1 cellular context compared by ENCODE assay signal in the genomic region with DNA sequence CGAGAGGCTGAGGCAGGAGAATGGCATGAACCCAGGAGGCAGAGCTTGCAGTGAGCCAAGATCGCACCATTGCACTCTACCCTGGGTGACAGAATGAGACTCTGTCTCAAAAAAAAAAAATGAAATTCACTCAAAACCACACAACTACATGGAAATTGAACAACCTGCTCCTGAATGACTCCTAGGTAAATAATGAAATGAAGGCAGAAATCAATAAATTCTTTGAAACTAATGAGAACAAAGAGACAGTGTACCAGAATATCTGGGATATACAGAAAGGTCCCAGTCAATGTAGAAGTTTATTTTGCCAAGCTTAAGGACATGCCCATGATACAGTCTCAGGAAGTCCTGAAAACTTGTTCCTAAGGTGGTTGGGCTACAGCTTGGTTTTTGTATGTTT.
TF ChIP-seq lines count a peak whose summit lies in the region.
"Not testable (repeated sequence)": the region's sequence is repeated elsewhere in the genome, so short reads cannot be mapped to it uniquely, and the experiment has no call there.

No MANE protein-coding gene starts in this region.

TF ChIP-seq in HepG2, 621 proteins besides CTCF, POLR2A, EP300 and RAD21:
- 0 out of 2 replicates have a peak, but pooled peaks have one; percentile 50 for TF ChIP-seq RXRB (CRISPR knock-in tag; IDR thresholded peaks at IDR 0.05; ENCODE audit: borderline replicate concordance)
- peak; percentile 77 for TF ChIP-seq GATAD2A (CRISPR knock-in tag; IDR thresholded peaks at IDR 0.05)
- TF ChIP-seq HDAC1 (CRISPR knock-in tag; IDR thresholded peaks at IDR 0.05) = 0 out of 2 replicates have a peak, but pooled peaks have one; percentile 35
- TF ChIP-seq, protein P1, sequence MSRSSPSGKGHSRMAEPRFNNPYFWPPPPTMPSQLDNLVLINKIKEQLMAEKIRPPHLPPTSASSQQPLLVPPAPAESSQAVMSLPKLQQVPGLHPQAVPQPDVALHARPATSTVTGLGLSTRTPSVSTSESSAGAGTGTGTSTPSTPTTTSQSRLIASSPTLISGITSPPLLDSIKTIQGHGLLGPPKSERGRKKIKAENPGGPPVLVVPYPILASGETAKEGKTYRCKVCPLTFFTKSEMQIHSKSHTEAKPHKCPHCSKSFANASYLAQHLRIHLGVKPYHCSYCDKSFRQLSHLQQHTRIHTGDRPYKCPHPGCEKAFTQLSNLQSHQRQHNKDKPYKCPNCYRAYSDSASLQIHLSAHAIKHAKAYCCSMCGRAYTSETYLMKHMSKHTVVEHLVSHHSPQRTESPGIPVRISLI (CRISPR knock-in tag; IDR thresholded peaks at IDR 0.05; ENCODE audit: borderline replicate concordance) = peak; percentile 81
- not testable (repeated sequence) for TF ChIP-seq FOXA1 (IDR thresholded peaks at IDR 0.05); NR2F6 (CRISPR knock-in tag; IDR thresholded peaks at IDR 0.05); CREM (CRISPR knock-in tag; IDR thresholded peaks at IDR 0.05); FOXP1 (IDR thresholded peaks at IDR 0.05); CREB1 (IDR thresholded peaks at IDR 0.05); SOX6 (IDR thresholded peaks at IDR 0.05); SOX13 (IDR thresholded peaks at IDR 0.05)
- TF ChIP-seq FOXA1 (CRISPR knock-in tag; IDR thresholded peaks at IDR 0.05) = 0 out of 2 replicates have a peak, but pooled peaks have one; percentile 24
- TF ChIP-seq, protein P2, sequence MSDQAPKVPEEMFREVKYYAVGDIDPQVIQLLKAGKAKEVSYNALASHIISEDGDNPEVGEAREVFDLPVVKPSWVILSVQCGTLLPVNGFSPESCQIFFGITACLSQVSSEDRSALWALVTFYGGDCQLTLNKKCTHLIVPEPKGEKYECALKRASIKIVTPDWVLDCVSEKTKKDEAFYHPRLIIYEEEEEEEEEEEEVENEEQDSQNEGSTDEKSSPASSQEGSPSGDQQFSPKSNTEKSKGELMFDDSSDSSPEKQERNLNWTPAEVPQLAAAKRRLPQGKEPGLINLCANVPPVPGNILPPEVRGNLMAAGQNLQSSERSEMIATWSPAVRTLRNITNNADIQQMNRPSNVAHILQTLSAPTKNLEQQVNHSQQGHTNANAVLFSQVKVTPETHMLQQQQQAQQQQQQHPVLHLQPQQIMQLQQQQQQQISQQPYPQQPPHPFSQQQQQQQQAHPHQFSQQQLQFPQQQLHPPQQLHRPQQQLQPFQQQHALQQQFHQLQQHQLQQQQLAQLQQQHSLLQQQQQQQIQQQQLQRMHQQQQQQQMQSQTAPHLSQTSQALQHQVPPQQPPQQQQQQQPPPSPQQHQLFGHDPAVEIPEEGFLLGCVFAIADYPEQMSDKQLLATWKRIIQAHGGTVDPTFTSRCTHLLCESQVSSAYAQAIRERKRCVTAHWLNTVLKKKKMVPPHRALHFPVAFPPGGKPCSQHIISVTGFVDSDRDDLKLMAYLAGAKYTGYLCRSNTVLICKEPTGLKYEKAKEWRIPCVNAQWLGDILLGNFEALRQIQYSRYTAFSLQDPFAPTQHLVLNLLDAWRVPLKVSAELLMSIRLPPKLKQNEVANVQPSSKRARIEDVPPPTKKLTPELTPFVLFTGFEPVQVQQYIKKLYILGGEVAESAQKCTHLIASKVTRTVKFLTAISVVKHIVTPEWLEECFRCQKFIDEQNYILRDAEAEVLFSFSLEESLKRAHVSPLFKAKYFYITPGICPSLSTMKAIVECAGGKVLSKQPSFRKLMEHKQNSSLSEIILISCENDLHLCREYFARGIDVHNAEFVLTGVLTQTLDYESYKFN (CRISPR knock-in tag; conservative IDR thresholded peaks at IDR 0.05) = peak; percentile 75
- TF ChIP-seq RORA (CRISPR knock-in tag; IDR thresholded peaks at IDR 0.05) = peak; percentile 57; the same call in 1 of the 2 replicates
- TF ChIP-seq NR2F6 (IDR thresholded peaks at IDR 0.05) = peak; percentile 23; the same call in 1 of the 2 replicates
- peak; percentile 47; the same call in 1 of the 2 replicates for TF ChIP-seq NFIC (IDR thresholded peaks at IDR 0.05; ENCODE audit: low read length)
- TF ChIP-seq, protein P3, sequence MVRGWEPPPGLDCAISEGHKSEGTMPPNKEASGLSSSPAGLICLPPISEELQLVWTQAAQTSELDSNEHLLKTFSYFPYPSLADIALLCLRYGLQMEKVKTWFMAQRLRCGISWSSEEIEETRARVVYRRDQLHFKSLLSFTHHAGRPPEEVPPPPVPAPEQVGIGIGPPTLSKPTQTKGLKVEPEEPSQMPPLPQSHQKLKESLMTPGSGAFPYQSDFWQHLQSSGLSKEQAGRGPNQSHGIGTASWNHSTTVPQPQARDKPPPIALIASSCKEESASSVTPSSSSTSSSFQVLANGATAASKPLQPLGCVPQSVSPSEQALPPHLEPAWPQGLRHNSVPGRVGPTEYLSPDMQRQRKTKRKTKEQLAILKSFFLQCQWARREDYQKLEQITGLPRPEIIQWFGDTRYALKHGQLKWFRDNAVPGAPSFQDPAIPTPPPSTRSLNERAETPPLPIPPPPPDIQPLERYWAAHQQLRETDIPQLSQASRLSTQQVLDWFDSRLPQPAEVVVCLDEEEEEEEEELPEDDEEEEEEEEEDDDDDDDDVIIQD (CRISPR knock-in tag; IDR thresholded peaks at IDR 0.05; ENCODE audit: low read depth) = peak; percentile 16; the same call in 1 of the 2 replicates
- TF ChIP-seq POGZ (CRISPR knock-in tag; IDR thresholded peaks at IDR 0.05) = 0 out of 2 replicates have a peak, but pooled peaks have one; percentile 28
- TF ChIP-seq SIX1 (CRISPR knock-in tag; IDR thresholded peaks at IDR 0.05; ENCODE audit: borderline replicate concordance) = peak; percentile 18; the same call in 1 of the 2 replicates
- peak; percentile 67; the same call in 1 of the 2 replicates for TF ChIP-seq PHF21A (CRISPR knock-in tag; IDR thresholded peaks at IDR 0.05)
- TF ChIP-seq CREM (IDR thresholded peaks at IDR 0.05) = peak; percentile 46; the same call in 1 of the 2 replicates
- peak; percentile 33; the same call in 1 of the 2 replicates for TF ChIP-seq NCOA2 (CRISPR knock-in tag; IDR thresholded peaks at IDR 0.05)
- TF ChIP-seq FOXA3 (CRISPR knock-in tag; IDR thresholded peaks at IDR 0.05) = peak; percentile 68
- peak; percentile 33; the same call in 1 of the 2 replicates for TF ChIP-seq FOXP1 (CRISPR knock-in tag; IDR thresholded peaks at IDR 0.05)
- 0 out of 2 replicates have a peak, but pooled peaks have one; percentile 23 for TF ChIP-seq MIXL1 (CRISPR knock-in tag; IDR thresholded peaks at IDR 0.05)
- TF ChIP-seq, protein P4, sequence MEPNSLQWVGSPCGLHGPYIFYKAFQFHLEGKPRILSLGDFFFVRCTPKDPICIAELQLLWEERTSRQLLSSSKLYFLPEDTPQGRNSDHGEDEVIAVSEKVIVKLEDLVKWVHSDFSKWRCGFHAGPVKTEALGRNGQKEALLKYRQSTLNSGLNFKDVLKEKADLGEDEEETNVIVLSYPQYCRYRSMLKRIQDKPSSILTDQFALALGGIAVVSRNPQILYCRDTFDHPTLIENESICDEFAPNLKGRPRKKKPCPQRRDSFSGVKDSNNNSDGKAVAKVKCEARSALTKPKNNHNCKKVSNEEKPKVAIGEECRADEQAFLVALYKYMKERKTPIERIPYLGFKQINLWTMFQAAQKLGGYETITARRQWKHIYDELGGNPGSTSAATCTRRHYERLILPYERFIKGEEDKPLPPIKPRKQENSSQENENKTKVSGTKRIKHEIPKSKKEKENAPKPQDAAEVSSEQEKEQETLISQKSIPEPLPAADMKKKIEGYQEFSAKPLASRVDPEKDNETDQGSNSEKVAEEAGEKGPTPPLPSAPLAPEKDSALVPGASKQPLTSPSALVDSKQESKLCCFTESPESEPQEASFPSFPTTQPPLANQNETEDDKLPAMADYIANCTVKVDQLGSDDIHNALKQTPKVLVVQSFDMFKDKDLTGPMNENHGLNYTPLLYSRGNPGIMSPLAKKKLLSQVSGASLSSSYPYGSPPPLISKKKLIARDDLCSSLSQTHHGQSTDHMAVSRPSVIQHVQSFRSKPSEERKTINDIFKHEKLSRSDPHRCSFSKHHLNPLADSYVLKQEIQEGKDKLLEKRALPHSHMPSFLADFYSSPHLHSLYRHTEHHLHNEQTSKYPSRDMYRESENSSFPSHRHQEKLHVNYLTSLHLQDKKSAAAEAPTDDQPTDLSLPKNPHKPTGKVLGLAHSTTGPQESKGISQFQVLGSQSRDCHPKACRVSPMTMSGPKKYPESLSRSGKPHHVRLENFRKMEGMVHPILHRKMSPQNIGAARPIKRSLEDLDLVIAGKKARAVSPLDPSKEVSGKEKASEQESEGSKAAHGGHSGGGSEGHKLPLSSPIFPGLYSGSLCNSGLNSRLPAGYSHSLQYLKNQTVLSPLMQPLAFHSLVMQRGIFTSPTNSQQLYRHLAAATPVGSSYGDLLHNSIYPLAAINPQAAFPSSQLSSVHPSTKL (CRISPR knock-in tag; IDR thresholded peaks at IDR 0.05) = peak; percentile 63; the same call in 1 of the 2 replicates
- peak; percentile 16; the same call in 1 of the 2 replicates for TF ChIP-seq FOXJ3 (CRISPR knock-in tag; IDR thresholded peaks at IDR 0.05; ENCODE audit: borderline replicate concordance)
- 0 out of 2 replicates have a peak, but pooled peaks have one; percentile 52 for TF ChIP-seq ZNF510 (CRISPR knock-in tag; IDR thresholded peaks at IDR 0.05; ENCODE audit: low read depth)
- TF ChIP-seq, protein P5, sequence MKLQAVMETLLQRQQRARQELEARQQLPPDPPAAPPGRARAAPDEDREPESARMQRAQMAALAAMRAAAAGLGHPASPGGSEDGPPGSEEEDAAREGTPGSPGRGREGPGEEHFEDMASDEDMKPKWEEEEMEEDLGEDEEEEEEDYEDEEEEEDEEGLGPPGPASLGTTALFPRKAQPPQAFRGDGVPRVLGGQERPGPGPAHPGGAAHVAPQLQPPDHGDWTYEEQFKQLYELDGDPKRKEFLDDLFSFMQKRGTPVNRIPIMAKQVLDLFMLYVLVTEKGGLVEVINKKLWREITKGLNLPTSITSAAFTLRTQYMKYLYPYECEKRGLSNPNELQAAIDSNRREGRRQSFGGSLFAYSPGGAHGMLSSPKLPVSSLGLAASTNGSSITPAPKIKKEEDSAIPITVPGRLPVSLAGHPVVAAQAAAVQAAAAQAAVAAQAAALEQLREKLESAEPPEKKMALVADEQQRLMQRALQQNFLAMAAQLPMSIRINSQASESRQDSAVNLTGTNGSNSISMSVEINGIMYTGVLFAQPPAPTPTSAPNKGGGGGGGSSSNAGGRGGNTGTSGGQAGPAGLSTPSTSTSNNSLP (IDR thresholded peaks at IDR 0.05; ENCODE audit: low read depth, low read length) = peak; percentile 48; the same call in 1 of the 2 replicates
- peak; percentile 58; the same call in 1 of the 2 replicates for TF ChIP-seq HMG20A (CRISPR knock-in tag; IDR thresholded peaks at IDR 0.05; ENCODE audit: borderline replicate concordance)
- TF ChIP-seq, protein P6, sequence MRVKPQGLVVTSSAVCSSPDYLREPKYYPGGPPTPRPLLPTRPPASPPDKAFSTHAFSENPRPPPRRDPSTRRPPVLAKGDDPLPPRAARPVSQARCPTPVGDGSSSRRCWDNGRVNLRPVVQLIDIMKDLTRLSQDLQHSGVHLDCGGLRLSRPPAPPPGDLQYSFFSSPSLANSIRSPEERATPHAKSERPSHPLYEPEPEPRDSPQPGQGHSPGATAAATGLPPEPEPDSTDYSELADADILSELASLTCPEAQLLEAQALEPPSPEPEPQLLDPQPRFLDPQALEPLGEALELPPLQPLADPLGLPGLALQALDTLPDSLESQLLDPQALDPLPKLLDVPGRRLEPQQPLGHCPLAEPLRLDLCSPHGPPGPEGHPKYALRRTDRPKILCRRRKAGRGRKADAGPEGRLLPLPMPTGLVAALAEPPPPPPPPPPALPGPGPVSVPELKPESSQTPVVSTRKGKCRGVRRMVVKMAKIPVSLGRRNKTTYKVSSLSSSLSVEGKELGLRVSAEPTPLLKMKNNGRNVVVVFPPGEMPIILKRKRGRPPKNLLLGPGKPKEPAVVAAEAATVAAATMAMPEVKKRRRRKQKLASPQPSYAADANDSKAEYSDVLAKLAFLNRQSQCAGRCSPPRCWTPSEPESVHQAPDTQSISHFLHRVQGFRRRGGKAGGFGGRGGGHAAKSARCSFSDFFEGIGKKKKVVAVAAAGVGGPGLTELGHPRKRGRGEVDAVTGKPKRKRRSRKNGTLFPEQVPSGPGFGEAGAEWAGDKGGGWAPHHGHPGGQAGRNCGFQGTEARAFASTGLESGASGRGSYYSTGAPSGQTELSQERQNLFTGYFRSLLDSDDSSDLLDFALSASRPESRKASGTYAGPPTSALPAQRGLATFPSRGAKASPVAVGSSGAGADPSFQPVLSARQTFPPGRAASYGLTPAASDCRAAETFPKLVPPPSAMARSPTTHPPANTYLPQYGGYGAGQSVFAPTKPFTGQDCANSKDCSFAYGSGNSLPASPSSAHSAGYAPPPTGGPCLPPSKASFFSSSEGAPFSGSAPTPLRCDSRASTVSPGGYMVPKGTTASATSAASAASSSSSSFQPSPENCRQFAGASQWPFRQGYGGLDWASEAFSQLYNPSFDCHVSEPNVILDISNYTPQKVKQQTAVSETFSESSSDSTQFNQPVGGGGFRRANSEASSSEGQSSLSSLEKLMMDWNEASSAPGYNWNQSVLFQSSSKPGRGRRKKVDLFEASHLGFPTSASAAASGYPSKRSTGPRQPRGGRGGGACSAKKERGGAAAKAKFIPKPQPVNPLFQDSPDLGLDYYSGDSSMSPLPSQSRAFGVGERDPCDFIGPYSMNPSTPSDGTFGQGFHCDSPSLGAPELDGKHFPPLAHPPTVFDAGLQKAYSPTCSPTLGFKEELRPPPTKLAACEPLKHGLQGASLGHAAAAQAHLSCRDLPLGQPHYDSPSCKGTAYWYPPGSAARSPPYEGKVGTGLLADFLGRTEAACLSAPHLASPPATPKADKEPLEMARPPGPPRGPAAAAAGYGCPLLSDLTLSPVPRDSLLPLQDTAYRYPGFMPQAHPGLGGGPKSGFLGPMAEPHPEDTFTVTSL (CRISPR knock-in tag; IDR thresholded peaks at IDR 0.05; ENCODE audit: borderline replicate concordance) = peak; percentile 51; the same call in 1 of the 2 replicates
- peak; percentile 41; the same call in 1 of the 2 replicates for TF ChIP-seq ATF1 (CRISPR knock-in tag; IDR thresholded peaks at IDR 0.05)
- TF ChIP-seq RARA (CRISPR knock-in tag; IDR thresholded peaks at IDR 0.05) = peak; percentile 57
- 0 out of 2 replicates have a peak, but pooled peaks have one; percentile 36 for TF ChIP-seq KAT8 (CRISPR knock-in tag; IDR thresholded peaks at IDR 0.05)
- peak; percentile 85 for TF ChIP-seq BCL6 (CRISPR knock-in tag; IDR thresholded peaks at IDR 0.05)
- peak; percentile 33; the same call in 1 of the 2 replicates for TF ChIP-seq CREB1 (CRISPR knock-in tag; IDR thresholded peaks at IDR 0.05)
- peak; percentile 72 for TF ChIP-seq SOX6 (CRISPR knock-in tag; IDR thresholded peaks at IDR 0.05)
- TF ChIP-seq NCOR1 (IDR thresholded peaks at IDR 0.05; ENCODE audit: borderline replicate concordance, low read length) = peak; percentile 27; the same call in 1 of the 2 replicates
- 0 out of 2 replicates have a peak, but pooled peaks have one; percentile 17 for TF ChIP-seq HNF4A (CRISPR knock-in tag; IDR thresholded peaks at IDR 0.05)
- TF ChIP-seq ONECUT2 (CRISPR knock-in tag; IDR thresholded peaks at IDR 0.05) = peak; percentile 81
- TF ChIP-seq SOX13 (CRISPR knock-in tag; conservative IDR thresholded peaks at IDR 0.05 in 1 of 2, IDR thresholded peaks at IDR 0.05 in 1 of 2) = peak in 1 of 2 experiments; percentile 29; a peak in 1 of 4 replicates
- peak; percentile 55; the same call in 1 of the 2 replicates for TF ChIP-seq SOX5 (CRISPR knock-in tag; IDR thresholded peaks at IDR 0.05; ENCODE audit: borderline replicate concordance)
